13 cellular contexts compared by ENCODE assay signal in genomic region chr20:11436113-11436890, GRCh38.
"Had no signal": no experiment of that assay in that cellular context is flagged by ENCODE, and none has a peak within 500 bp of the region (broad histone marks: within the 10 kb centered on the region; RNA-seq: fewer than 3 reads in every experiment).

No MANE protein-coding gene starts in this region.

- DNase-seq: activated CD4-positive, alpha-beta T cell treated with anti-CD3 and anti-CD28 coated beads, Interleukin-2, amount 10 ng/mL, durations not matched to agents 7 days and 5 days; activated CD8-positive, alpha-beta T cell treated with anti-CD3 and anti-CD28 coated beads, Interleukin-2, amount 10 ng/mL, durations not matched to agents 7 days and 5 days; activated naive CD4-positive, alpha-beta T cell treated with anti-CD3 and anti-CD28 coated beads for 36 hours; activated T-cell treated with anti-CD3 and anti-CD28 coated beads, Interleukin-2, amount 50 U/mL, for 4 hours; caudate nucleus; dorsolateral prefrontal cortex; head of caudate nucleus; left ventricle myocardium superior; occipital lobe; stimulated activated CD4-positive, alpha-beta T cell treated with anti-CD3 and anti-CD28 coated beads, Interleukin-2, amount 100 ng/mL, for 24 hours; stimulated activated naive CD4-positive, alpha-beta T cell treated with Interleukin-2 at 50 U/mL for 16 hours; thyroid gland had no signal

- ATAC-seq: activated CD4-positive, CD25-positive, alpha-beta regulatory T cell treated with anti-CD3 and anti-CD28 coated beads, Interleukin-2, amount 50 U/mL, for 24 hours; activated CD8-positive, alpha-beta T cell treated with anti-CD3 and anti-CD28 coated beads, Interleukin-2, amount 10 ng/mL, durations not matched to agents 7 days and 5 days; activated T-cell treated with anti-CD3 and anti-CD28 coated beads, Interleukin-2, amount 50 U/mL, for 4 hours; left ventricle myocardium superior had no signal
